In genomic region chr20:11143481-11143880, GRCh38 we compare ENCODE assay signal across 2 cellular contexts.
TF ChIP-seq lines count a peak whose summit lies in the region.

No MANE protein-coding gene starts in this region.

TF ChIP-seq in IMR-90, 13 proteins besides CTCF, POLR2A, EP300 and RAD21 (continued from another document):
- no peak for TF ChIP-seq ELK1 (IDR thresholded peaks at IDR 0.05; ENCODE audit: borderline replicate concordance, low read depth, low read length)
- no peak for TF ChIP-seq SMC3 (IDR thresholded peaks at IDR 0.05; ENCODE audit: low read depth, low read length)
- TF ChIP-seq MAFK (IDR thresholded peaks at IDR 0.05; ENCODE audit: low read depth, low read length), result no peak
- TF ChIP-seq MAZ (IDR thresholded peaks at IDR 0.05; ENCODE audit: borderline replicate concordance, low read depth, low read length), result no peak
TF ChIP-seq in IMR-90: peak in this region for 0.

TF ChIP-seq in WTC11, 78 proteins besides CTCF, POLR2A, EP300 and RAD21 (continued from another document):
- TF ChIP-seq FOXP1 (CRISPR knock-in tag; IDR thresholded peaks at IDR 0.05; ENCODE audit: borderline replicate concordance) (no peak), ZNF512 (CRISPR knock-in tag; IDR thresholded peaks at IDR 0.05; ENCODE audit: borderline replicate concordance) (no peak), PRDM15 (CRISPR knock-in tag; IDR thresholded peaks at IDR 0.05) (no peak), GABPB1 (CRISPR knock-in tag; IDR thresholded peaks at IDR 0.05) (no peak)
